1 cellular context compared by ENCODE assay signal in the genomic region with DNA sequence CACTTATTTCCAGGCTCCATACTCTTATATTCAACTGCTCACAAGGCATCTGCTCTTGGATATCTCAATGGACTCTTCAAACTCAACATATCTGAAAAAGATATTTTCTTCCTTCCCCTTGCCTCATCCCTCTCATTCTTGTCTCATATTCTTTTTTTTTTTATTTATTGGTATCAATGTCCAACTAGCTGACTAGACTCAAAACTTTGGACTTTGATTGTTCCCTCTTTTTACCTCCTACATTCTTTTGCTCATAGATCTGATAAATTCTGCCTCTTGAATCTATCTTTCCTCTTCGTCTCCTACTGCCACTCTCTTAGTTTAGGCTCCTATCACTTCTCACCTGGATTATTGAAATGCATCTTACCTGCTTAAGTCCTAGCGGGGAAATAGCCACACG.
TF ChIP-seq lines count a peak whose summit lies in the region.

No MANE protein-coding gene starts in this region.

TF ChIP-seq in liver, 16 proteins besides CTCF, POLR2A, EP300 and RAD21:
- TF ChIP-seq HNF4A (conservative IDR thresholded peaks at IDR 0.05) = peak; percentile 30 to 34
- no peak for TF ChIP-seq HNF4G (IDR thresholded peaks at IDR 0.05)
- no peak for TF ChIP-seq FOXA2 (IDR thresholded peaks at IDR 0.05)
